In genomic region chr3:66475386-66476020, GRCh38 we compare ENCODE assay signal across 1 cellular context.
TF ChIP-seq lines count a peak whose summit lies in the region.

No MANE protein-coding gene starts in this region.

TF ChIP-seq in GM23338, 12 proteins besides CTCF, POLR2A, EP300 and RAD21 (continued from another document):
- TF ChIP-seq ZNF462 (CRISPR knock-in tag; IDR thresholded peaks at IDR 0.05) (no peak), EZH2 (IDR thresholded peaks at IDR 0.05; ENCODE audit: low read depth, unreplicated experiment) (no peak), CREB1 (CRISPR knock-in tag; IDR thresholded peaks at IDR 0.05; ENCODE audit: low read depth) (no peak), POLR2AphosphoS5 (IDR thresholded peaks at IDR 0.05; ENCODE audit: low read depth) (no peak), ZNF114 (CRISPR knock-in tag; IDR thresholded peaks at IDR 0.05) (no peak), STAT1 (IDR thresholded peaks at IDR 0.05; ENCODE audit: unreplicated experiment) (no peak), EZH2phosphoT487 (IDR thresholded peaks at IDR 0.05; ENCODE audit: unreplicated experiment) (no peak), JUNB (IDR thresholded peaks at IDR 0.05; ENCODE audit: unreplicated experiment) (no peak), ETS1 (IDR thresholded peaks at IDR 0.05) (no peak)
